Comparison of ENCODE assay signal across 21 cellular contexts in genomic region chr6:155687645-155688044, GRCh38.
DNase-seq lines count a peak whose midpoint lies in the region; ATAC-seq, FAIRE-seq and TF ChIP-seq lines count a peak whose summit lies in the region.
"Had no signal": no experiment of that assay in that cellular context is flagged by ENCODE, and none has a peak within 500 bp of the region (broad histone marks: within the 10 kb centered on the region; RNA-seq: fewer than 3 reads in every experiment).

No MANE protein-coding gene starts in this region.

- H3K4me2 ChIP-seq in endothelial cell of umbilical vein (ENCODE audit: insufficient read depth, low read length): no peak overlapping the region
- H3K4me2 ChIP-seq: BLaER1 had no signal

- H3K79me2 ChIP-seq in endothelial cell of umbilical vein (ENCODE audit: control insufficient read depth, insufficient read depth, low read length): no peaks in the 10 kb centered on the region

- H3K9me1 ChIP-seq in endothelial cell of umbilical vein (replicated peaks; ENCODE audit: control insufficient read depth, extremely low read depth, insufficient read depth, low read length): no peaks in the 10 kb centered on the region

- TF ChIP-seq CTCF in endothelial cell of umbilical vein (IDR thresholded peaks at IDR 0.05; ENCODE audit: extremely low read depth in 1 of 2, insufficient read depth in 1 of 2, low read depth in 1 of 2, low read length in 2 of 2) (no peak), fibroblast of the aortic adventitia (IDR thresholded peaks at IDR 0.05; ENCODE audit: insufficient read depth, low read length) (no peak)

- H3K36me3 ChIP-seq in endothelial cell of umbilical vein (ENCODE audit: control insufficient read depth in 2 of 2, extremely low read depth in 1 of 2, insufficient read depth in 2 of 2, low read length in 2 of 2) (no peaks in the 10 kb centered on the region), H7 (replicated peaks; ENCODE audit: control insufficient read depth, insufficient read depth, low read length) (no peaks in the 10 kb centered on the region)
- H3K36me3 ChIP-seq: BE2C, BLaER1 had no signal

- peak; percentile 3 for DNase-seq in endothelial cell of umbilical vein (ENCODE audit: low read depth, low spot score)
- peak; percentile 33 for DNase-seq in fibroblast of the aortic adventitia (ENCODE audit: low read depth)
- peak; percentile 49 to 67 for DNase-seq in lung microvascular endothelial cell (ENCODE audit: low read depth in 2 of 2)
- no peak for DNase-seq in H7
- no peak for DNase-seq in stimulated activated CD8-positive, alpha-beta memory T cell treated with anti-CD3 and anti-CD28 coated beads, Interleukin-4, amount 100 ng/mL, for 48 hours
- no peak for DNase-seq in dedifferentiated amniotic fluid mesenchymal stem cell (ENCODE audit: extremely low spot score)
- DNase-seq: 8988T; ACHN; BE2C; C1 segment of cervical spinal cord; Caco-2; Calu3; CD4-positive, alpha-beta T cell; CD8-positive, alpha-beta T cell; DMS79 treated with DMSO at 0.1 percent for 48 hours; GF-D8 had no signal

- POLR2A ChIA-PET in endothelial cell of umbilical vein (lab: Charles Lee): no interaction called here

- no peak overlapping the region for H3K9ac ChIP-seq in endothelial cell of umbilical vein (replicated peaks; ENCODE audit: extremely low read depth, insufficient read depth, low read length)
- H3K9ac ChIP-seq: BLaER1 had no signal

- ATAC-seq in GM18868 (IDR thresholded peaks at IDR 0.05; ENCODE audit: unreplicated experiment): no peak
- ATAC-seq: CD8-positive, alpha-beta T cell had no signal

- no peak overlapping the region for H2AFZ ChIP-seq in endothelial cell of umbilical vein (ENCODE audit: low read depth, low read length)

- dilution Hi-C loops in endothelial cell of umbilical vein (cut with MboI; ENCODE audit: extremely low pct_ligation_motif_present, low sequenced_read_pairs): no loop called here

- no peaks in the 10 kb centered on the region for H3K4me1 ChIP-seq in endothelial cell of umbilical vein (ENCODE audit: control insufficient read depth, extremely low read depth, insufficient read depth, low read length)
- H3K4me1 ChIP-seq: BE2C, BLaER1, Caco-2 had no signal

- intact Hi-C loops in endothelial cell of umbilical vein (cut with micrococcal nuclease): no loop called here

- CTCF ChIA-PET in endothelial cell of umbilical vein (lab: Charles Lee): no interaction called here

- FAIRE-seq in endothelial cell of umbilical vein (lab: Jason Lieb, UNC): no peak
- FAIRE-seq: D721Med, G401.6, GM12891 had no signal

- no peak overlapping the region for H3K27ac ChIP-seq in endothelial cell of umbilical vein (ENCODE audit: insufficient read depth, low read depth, low read length)
- H3K27ac ChIP-seq: BLaER1 had no signal

- H3K27me3 ChIP-seq in endothelial cell of umbilical vein (ENCODE audit: control insufficient read depth in 2 of 2, insufficient read depth in 2 of 2, low read length in 2 of 2): no peaks in the 10 kb centered on the region
- no peaks in the 10 kb centered on the region for H3K27me3 ChIP-seq in H7 (ENCODE audit: control insufficient read depth, insufficient read depth, low read length)
- H3K27me3 ChIP-seq: BE2C, BLaER1 had no signal

- BruUV-seq in endothelial cell of umbilical vein (replicated peaks; lab: Mats Ljungman, UMichigan): no TSS peak

- H3K4me3 ChIP-seq in endothelial cell of umbilical vein (replicated peaks in 1 of 3; ENCODE audit: insufficient read depth in 1 of 3, low read depth in 1 of 3, low read length in 3 of 3) (no peak overlapping the region), fibroblast of the aortic adventitia (ENCODE audit: low read depth, low read length) (no peak overlapping the region), H7 (ENCODE audit: insufficient read depth, low read depth, low read length) (no peak overlapping the region)
- H3K4me3 ChIP-seq: BLaER1 had no signal

- TF ChIP-seq POLR2A in endothelial cell of umbilical vein (IDR thresholded peaks at IDR 0.05; ENCODE audit: low read depth, low read length): no peak

- H4K20me1 ChIP-seq in endothelial cell of umbilical vein (replicated peaks; ENCODE audit: control insufficient read depth, extremely low read depth, insufficient read depth, low read length): no peaks in the 10 kb centered on the region
- H4K20me1 ChIP-seq: BLaER1 had no signal

- H3K9me3 ChIP-seq in endothelial cell of umbilical vein (replicated peaks; ENCODE audit: control insufficient read depth, insufficient read depth, low read length): no peaks in the 10 kb centered on the region
- H3K9me3 ChIP-seq: BE2C, BLaER1, Caco-2 had no signal

TF ChIP-seq in endothelial cell of umbilical vein, 7 proteins besides CTCF, POLR2A, EP300 and RAD21:
- no peak for TF ChIP-seq MYC (IDR thresholded peaks at IDR 0.05; ENCODE audit: low read depth, low read length)
- no peak for TF ChIP-seq POLR2AphosphoS5 (IDR thresholded peaks at IDR 0.05; ENCODE audit: insufficient read depth, low read depth, low read length)
- no peak for TF ChIP-seq FOS (IDR thresholded peaks at IDR 0.05; ENCODE audit: borderline replicate concordance, insufficient read depth, low read length)
- TF ChIP-seq EZH2 (IDR thresholded peaks at IDR 0.05; ENCODE audit: borderline replicate concordance, low read depth, low read length, severe bottlenecking): no peak
- no peak for TF ChIP-seq GATA2 (IDR thresholded peaks at IDR 0.05; ENCODE audit: insufficient read depth, insufficient read length, low read depth, low read length)
- TF ChIP-seq JUN (IDR thresholded peaks at IDR 0.05; ENCODE audit: borderline replicate concordance, insufficient read depth, insufficient read length, low read depth): no peak
- no peak for TF ChIP-seq MAX (IDR thresholded peaks at IDR 0.05; ENCODE audit: insufficient read depth, insufficient read length)

Comparison
In these comparisons a context has a peak if more than half of its experiments do, and no peak if none do; other contexts are left out.
1. DNase-seq: peak in endothelial cell of umbilical vein (single experiment), fibroblast of the aortic adventitia (single experiment) and lung microvascular endothelial cell (2 of 2); none in H7 (single experiment), stimulated activated CD8-positive, alpha-beta memory T cell treated with anti-CD3 and anti-CD28 coated beads, Interleukin-4, amount 100 ng/mL, for 48 hours (single experiment) and dedifferentiated amniotic fluid mesenchymal stem cell (single experiment).